ENCODE assay signal across 8 cellular contexts in the genomic region with DNA sequence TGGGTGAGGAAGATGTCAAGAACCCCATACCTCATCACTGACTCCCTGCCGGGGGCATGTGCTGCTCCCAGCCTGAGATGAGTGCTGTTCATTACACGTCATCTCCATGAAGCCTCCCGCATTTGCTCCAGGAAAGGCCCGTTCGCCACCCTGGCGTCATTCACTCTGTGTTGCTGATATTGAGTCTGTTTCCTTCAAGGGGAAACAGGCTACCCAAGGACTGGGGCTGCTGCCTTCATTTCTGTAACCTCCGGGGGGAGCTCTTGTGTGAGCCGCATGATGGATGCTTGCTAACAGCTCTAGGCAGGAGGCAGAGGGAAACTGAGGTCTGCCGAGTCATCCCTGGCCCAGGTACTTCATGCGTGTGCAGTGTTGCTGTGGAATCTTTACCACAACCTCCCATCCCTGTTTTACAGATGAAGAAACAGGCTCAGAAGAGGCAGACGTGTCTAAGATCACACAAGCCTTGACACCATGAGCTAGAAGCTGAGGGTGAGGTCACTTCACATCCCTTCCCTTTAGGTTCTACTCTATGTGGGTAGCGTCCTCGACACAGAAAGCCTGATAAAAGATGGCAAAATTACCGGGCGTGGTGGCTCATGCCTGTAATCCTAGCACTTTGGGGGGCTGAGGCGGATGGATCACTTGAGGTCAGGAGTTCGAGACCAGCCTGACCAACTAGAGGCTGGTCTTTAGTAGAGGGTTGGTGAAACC. TPM values are rescaled to one million over a fixed set of nuclear protein-coding genes. Genes with fewer than 3 reads are reported as not detected.
DNase-seq lines count a peak whose midpoint lies in the region; ATAC-seq and TF ChIP-seq lines count a peak whose summit lies in the region.

No MANE protein-coding gene starts in this region.

- H3K27me3 ChIP-seq in KMS-11 (ENCODE audit: insufficient read depth, low read depth) (no peaks in the 10 kb centered on the region), uterus (no peaks in the 10 kb centered on the region)

- H3K36me3 Mint-ChIP-seq in activated naive CD8-positive, alpha-beta T cell treated with anti-CD3 and anti-CD28 coated beads, Interleukin-2, amount 50 U/mL, for 24 hours (ENCODE audit: low read depth) = peaks cover 21% of the 10 kb centered on the region
- H3K36me3 Mint-ChIP-seq in natural killer cell = no peaks in the 10 kb centered on the region

- DNase-seq in COLO668 (lab: John Stamatoyannopoulos, UW; ENCODE audit: unreplicated experiment) (peak; percentile 5), natural killer cell (no peak), hippocampal formation (lab: John Stamatoyannopoulos, UW) (no peak), uterus (no peak)
- peak; percentile 44 for DNase-seq in activated naive CD8-positive, alpha-beta T cell treated with anti-CD3 and anti-CD28 coated beads, Interleukin-2, amount 50 U/mL, for 24 hours
- DNase-seq in activated CD4-positive, CD25-positive, alpha-beta regulatory T cell treated with anti-CD3 and anti-CD28 coated beads, Interleukin-2, amount 50 U/mL, for 72 hours = no peak

- TF ChIP-seq CTCF in KMS-11 (conservative IDR thresholded peaks at IDR 0.05; ENCODE audit: low read depth, low read length) (peak; percentile 62), natural killer cell (IDR thresholded peaks at IDR 0.05) (no peak), uterus (IDR thresholded peaks at IDR 0.05) (no peak)

- H3K9me3 ChIP-seq in uterus = no peaks in the 10 kb centered on the region

- H3K4me1 ChIP-seq in KMS-11 (ENCODE audit: low read depth, poor library complexity, severe bottlenecking) (peaks cover 21% of the 10 kb centered on the region), uterus (peaks cover 3 to 36% of the 10 kb centered on the region in 2 donors)

- H3K27me3 Mint-ChIP-seq in activated naive CD8-positive, alpha-beta T cell treated with anti-CD3 and anti-CD28 coated beads, Interleukin-2, amount 50 U/mL, for 24 hours = no peaks in the 10 kb centered on the region
- H3K27me3 Mint-ChIP-seq in natural killer cell (ENCODE audit: low read depth in 2 of 2) = no peaks in the 10 kb centered on the region

- H3K36me3 ChIP-seq in KMS-11 (ENCODE audit: insufficient read depth) (no peaks in the 10 kb centered on the region), uterus (no peaks in the 10 kb centered on the region)

- ATAC-seq in activated naive CD8-positive, alpha-beta T cell treated with anti-CD3 and anti-CD28 coated beads, Interleukin-2, amount 50 U/mL, for 24 hours = no peak
- ATAC-seq in natural killer cell (no peak), HG02798 (IDR thresholded peaks at IDR 0.05; ENCODE audit: poor library complexity, unreplicated experiment) (no peak)

- no peak overlapping the region for H3K4me2 ChIP-seq in KMS-11

- peak overlapping the region; percentile 40 for H3K27ac Mint-ChIP-seq in activated naive CD8-positive, alpha-beta T cell treated with anti-CD3 and anti-CD28 coated beads, Interleukin-2, amount 50 U/mL, for 24 hours
- H3K27ac Mint-ChIP-seq in natural killer cell = peak overlapping the region; percentile 21 to 47

- H3K27ac ChIP-seq in KMS-11 (no peak overlapping the region), uterus (no peak overlapping the region)

- H2AFZ ChIP-seq in KMS-11 (ENCODE audit: low read depth) = no peak overlapping the region

- intact Hi-C loops in natural killer cell (cut with micrococcal nuclease) (loop anchor here (5.0 to 10.0 kb wide), 2 partner anchors 259 to 417 kb away; a partner anchor contains a TSS), uterus (cut with DNase I; ENCODE audit: low total_unique reads) (no loop called here)

- TF ChIP-seq POLR2A in uterus (IDR thresholded peaks at IDR 0.05) = no peak

- no peaks in the 10 kb centered on the region for H3K9me3 Mint-ChIP-seq in activated naive CD8-positive, alpha-beta T cell treated with anti-CD3 and anti-CD28 coated beads, Interleukin-2, amount 50 U/mL, for 24 hours
- no peaks in the 10 kb centered on the region for H3K9me3 Mint-ChIP-seq in natural killer cell

- peak overlapping the region; percentile 71 for H3K4me3 Mint-ChIP-seq in activated naive CD8-positive, alpha-beta T cell treated with anti-CD3 and anti-CD28 coated beads, Interleukin-2, amount 50 U/mL, for 24 hours
- no peak overlapping the region for H3K4me3 Mint-ChIP-seq in natural killer cell

- H3K9ac ChIP-seq in KMS-11 = no peak overlapping the region

- H3K4me1 Mint-ChIP-seq in activated naive CD8-positive, alpha-beta T cell treated with anti-CD3 and anti-CD28 coated beads, Interleukin-2, amount 50 U/mL, for 24 hours = peaks cover 55% of the 10 kb centered on the region
- peaks cover 41 to 45% of the 10 kb centered on the region in 2 donors for H3K4me1 Mint-ChIP-seq in natural killer cell

- H3K4me3 ChIP-seq in KMS-11 (IDR thresholded peaks at IDR 0.05; ENCODE audit: insufficient read depth, low read depth, low read length) = no peak overlapping the region
- no peak overlapping the region for H3K4me3 ChIP-seq in uterus

- peaks cover 37% of the 10 kb centered on the region for H3K79me2 ChIP-seq in KMS-11 (ENCODE audit: insufficient read depth, low read depth)

- no peaks in the 10 kb centered on the region for H4K20me1 ChIP-seq in KMS-11 (ENCODE audit: insufficient read depth)

RNA-seq across cellular contexts. Expression of a gene that starts 3.5 kb away (rescaled TPM):
- total RNA-seq in natural killer cell (10 to 100 TPM; 10.4 to 22.8 (median 16.6) TPM), uterus (10 to 100 TPM in 2 of 4 donors, 1 to 10 TPM in 2; 2.1 to 12.7 (median 8.0) TPM)

RNA-seq across cellular contexts. Expression of a gene that starts 13.2 kb away (rescaled TPM):
- under 1 TPM; 0.14 to 0.50 (median 0.23) TPM for total RNA-seq in natural killer cell
- 1 to 10 TPM in 3 of 4 donors, not detected in 1; 1.0 to 3.3 (median 1.5) TPM for total RNA-seq in uterus

RNA-seq across cellular contexts. Expression of a gene that starts 16.2 kb away (rescaled TPM):
- total RNA-seq in natural killer cell = 1 to 10 TPM in 1 of 3 donors, under 1 TPM in 2; 0.72 to 1.3 (median 0.78) TPM
- 100 to 1,000 TPM in 2 of 4 donors, 10 to 100 TPM in 2; 61.1 to 336 (median 107) TPM for total RNA-seq in uterus

RNA-seq across cellular contexts. Expression of a gene that starts 27.2 kb away (rescaled TPM):
- total RNA-seq in natural killer cell (under 1 TPM in 2 of 3 donors, not detected in 1; 0.20 to 0.96 TPM), uterus (1 to 10 TPM in 1 of 4 donors, under 1 TPM in 1, not detected in 2; 0.83 to 2.4 TPM)

RNA-seq across cellular contexts. Expression of a gene that starts 27.6 kb away (rescaled TPM):
- total RNA-seq in natural killer cell (not detected), uterus (not detected)

Comparison
In these comparisons a context has a peak if more than half of its experiments do, and no peak if none do; other contexts are left out.
1. DNase-seq: peak in COLO668 (single experiment) and activated naive CD8-positive, alpha-beta T cell treated with anti-CD3 and anti-CD28 coated beads, Interleukin-2, amount 50 U/mL, for 24 hours (single experiment); none in natural killer cell (single experiment), hippocampal formation (0 of 2), uterus (0 of 2) and activated CD4-positive, CD25-positive, alpha-beta regulatory T cell treated with anti-CD3 and anti-CD28 coated beads, Interleukin-2, amount 50 U/mL, for 72 hours (single experiment).
2. RNA of a gene that starts 16.2 kb away (total RNA-seq): 61.1 to 336 TPM in uterus; 0.72 to 1.3 TPM in natural killer cell; every median in the first group is over 10 times any median in the second.